Comparison of ENCODE assay signal across 11 cellular contexts in the genomic region with DNA sequence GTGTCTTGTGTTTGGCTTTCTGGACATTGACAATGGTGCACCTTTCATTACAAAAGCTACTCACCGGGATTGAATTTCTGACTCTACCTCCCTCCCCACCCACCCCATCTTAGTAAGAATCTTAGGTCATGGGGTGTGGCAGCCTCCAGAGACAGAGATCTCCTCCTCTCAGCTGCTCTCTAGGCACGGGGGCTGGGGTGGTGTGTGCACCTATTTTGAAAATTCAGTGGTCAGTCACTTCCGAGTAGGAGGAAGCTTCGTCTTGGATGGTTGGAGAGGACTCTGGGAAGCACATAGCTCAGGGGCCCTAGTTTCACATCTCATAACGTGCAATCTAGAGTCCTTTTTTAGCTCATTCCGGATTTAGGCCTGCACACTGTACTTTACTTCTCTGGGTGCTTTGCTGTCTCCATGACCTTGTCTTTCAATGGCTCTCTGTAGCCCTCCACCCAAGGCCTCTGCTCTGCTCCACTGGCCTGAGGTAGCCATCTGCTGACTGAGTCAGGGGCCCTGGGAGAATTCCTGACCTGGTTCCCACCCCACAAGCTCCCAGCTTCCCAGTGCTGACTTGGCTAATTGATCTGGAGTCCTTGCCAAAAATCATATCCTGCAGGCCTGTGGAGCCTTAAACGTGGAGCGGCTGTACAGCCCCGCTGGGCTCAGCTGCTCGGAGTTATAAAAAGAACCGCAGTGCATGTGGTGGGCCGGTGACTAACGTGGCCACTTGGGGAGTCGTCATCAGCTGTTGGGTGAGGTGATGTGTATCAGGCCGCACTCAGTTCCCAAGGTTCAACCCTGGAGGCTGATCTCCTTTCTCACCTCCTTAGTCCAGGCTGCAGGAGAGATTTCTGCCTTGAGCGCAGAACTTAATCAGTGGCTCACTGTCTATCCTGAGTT. TPM values are rescaled to one million over a fixed set of nuclear protein-coding genes. Genes with fewer than 3 reads are reported as not detected.
DNase-seq lines count a peak whose midpoint lies in the region; ATAC-seq and TF ChIP-seq lines count a peak whose summit lies in the region.
"Had no signal": no experiment of that assay in that cellular context is flagged by ENCODE, and none has a peak within 500 bp of the region (broad histone marks: within the 10 kb centered on the region; RNA-seq: fewer than 3 reads in every experiment).

No MANE protein-coding gene starts in this region.

- no peak for TF ChIP-seq CTCF in fibroblast of mammary gland (conservative IDR thresholded peaks at IDR 0.05; ENCODE audit: control insufficient read depth, insufficient read depth, low read depth, low read length)
- TF ChIP-seq CTCF in nephron progenitor cell (IDR thresholded peaks at IDR 0.05) = no peak

- no peaks in the 10 kb centered on the region for H3K4me1 Mint-ChIP-seq in nephron progenitor cell

- H3K4me3 Mint-ChIP-seq in nephron progenitor cell = no peak overlapping the region
- H3K4me3 Mint-ChIP-seq: activated CD4-positive, alpha-beta T cell treated with anti-CD3 and anti-CD28 coated beads, Interleukin-2, amount 10 ng/mL, durations not matched to agents 24 days and 14 days had no signal

- peaks cover 62% of the 10 kb centered on the region for H3K9me3 Mint-ChIP-seq in nephron progenitor cell

- peaks cover 11% of the 10 kb centered on the region for H3K27me3 Mint-ChIP-seq in nephron progenitor cell (ENCODE audit: low read depth, poor library complexity)
- H3K27me3 Mint-ChIP-seq: activated CD4-positive, alpha-beta T cell treated with anti-CD3 and anti-CD28 coated beads, Interleukin-2, amount 10 ng/mL, durations not matched to agents 24 days and 14 days had no signal

- peak; percentile 84 for DNase-seq in DMS 273 (lab: John Stamatoyannopoulos, UW; ENCODE audit: unreplicated experiment)
- peak; percentile 100 for DNase-seq in fibroblast of mammary gland (ENCODE audit: low read depth)
- peak; percentile 99 for DNase-seq in myocyte (ENCODE audit: low read depth)
- DNase-seq in activated CD4-positive, alpha-beta T cell treated with anti-CD3 and anti-CD28 coated beads, Interleukin-2, amount 50 U/mL, for 1 hour = no peak
- no peak for DNase-seq in nephron progenitor cell
- no peak for DNase-seq in activated CD4-positive, alpha-beta T cell treated with anti-CD3 and anti-CD28 coated beads for 4 hours
- DNase-seq: activated CD4-positive, alpha-beta T cell treated with anti-CD3 and anti-CD28 coated beads, Interleukin-2, amount 10 ng/mL, durations not matched to agents 24 days and 14 days; DMS79 treated with DMSO at 0.1 percent for 48 hours had no signal

- H3K36me3 Mint-ChIP-seq in nephron progenitor cell (ENCODE audit: low read depth) = peaks cover 6% of the 10 kb centered on the region

- no peak overlapping the region for H3K27ac Mint-ChIP-seq in nephron progenitor cell
- H3K27ac Mint-ChIP-seq: activated CD4-positive, alpha-beta T cell treated with anti-CD3 and anti-CD28 coated beads, Interleukin-2, amount 10 ng/mL, durations not matched to agents 24 days and 14 days had no signal

- H3K4me3 ChIP-seq in fibroblast of mammary gland (ENCODE audit: control insufficient read depth, low read depth, low read length) = no peak overlapping the region

- no peak for ATAC-seq in GM21526 (IDR thresholded peaks at IDR 0.05; ENCODE audit: low FRiP score, unreplicated experiment)

TF ChIP-seq in PFSK-1, 5 proteins besides CTCF, POLR2A, EP300 and RAD21:
- TF ChIP-seq REST (IDR thresholded peaks at IDR 0.05; ENCODE audit: insufficient read depth in 1 of 2, low read depth in 2 of 2, low read length in 2 of 2) (peak in 1 of 2 experiments; percentile 53; a peak in 1 of 4 replicates), POLR2AphosphoS5 (IDR thresholded peaks at IDR 0.05; ENCODE audit: low read depth, low read length) (no peak), TAF1 (IDR thresholded peaks at IDR 0.05; ENCODE audit: borderline replicate concordance, insufficient read depth, low read length) (no peak), SIN3A (IDR thresholded peaks at IDR 0.05; ENCODE audit: borderline replicate concordance, insufficient read depth, low read length) (peak; percentile 60; the same call in 1 of the 2 replicates)
TF ChIP-seq in PFSK-1: peak in this region for 2.

RNA-seq across cellular contexts. Expression of gene ADAMTS14, which starts 19.3 kb away (rescaled TPM):
- polyA plus RNA-seq in PFSK-1 (2012; ENCODE audit: insufficient read length, low read depth) = 0.05 TPM
- total RNA-seq in myocyte = 7.1 and 7.5 TPM in 2 replicates
- polyA plus RNA-seq in myocyte (2012) = 15.1 TPM
- total RNA-seq: mononuclear cell had no signal

RNA-seq across cellular contexts. Expression of gene PRF1, which starts 50.5 kb away (rescaled TPM):
- not detected for polyA plus RNA-seq in PFSK-1 (2012; ENCODE audit: insufficient read length, low read depth)
- total RNA-seq in myocyte = not detected in 2 replicates
- not detected for polyA plus RNA-seq in myocyte (2012)

Comparison
In these comparisons a context has a peak if more than half of its experiments do, and no peak if none do; other contexts are left out.
1. DNase-seq: peak in DMS 273 (single experiment), fibroblast of mammary gland (single experiment) and myocyte (single experiment); none in activated CD4-positive, alpha-beta T cell treated with anti-CD3 and anti-CD28 coated beads, Interleukin-2, amount 50 U/mL, for 1 hour (single experiment), nephron progenitor cell (single experiment) and activated CD4-positive, alpha-beta T cell treated with anti-CD3 and anti-CD28 coated beads for 4 hours (0 of 2).